22 cellular contexts compared by ENCODE assay signal in the genomic region with DNA sequence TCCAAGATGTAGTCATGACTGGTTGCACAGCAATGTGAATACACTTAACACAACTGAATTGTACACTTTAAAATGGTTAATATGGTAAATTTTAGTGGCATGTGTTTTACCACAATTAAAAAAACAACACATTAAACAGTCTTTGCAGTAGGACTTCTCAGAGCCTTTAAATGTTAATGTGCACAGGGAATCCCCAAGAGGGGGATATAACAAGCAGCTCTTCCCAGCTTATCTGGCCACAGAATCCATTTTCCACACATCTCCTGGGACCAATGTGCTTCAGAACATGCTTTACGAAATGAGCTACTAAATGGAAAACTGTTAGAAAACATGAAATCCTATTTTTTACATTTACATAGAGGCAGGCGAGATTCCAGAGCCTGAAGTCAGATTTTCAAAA.
"Had no signal": no experiment of that assay in that cellular context is flagged by ENCODE, and none has a peak within 500 bp of the region (broad histone marks: within the 10 kb centered on the region; RNA-seq: fewer than 3 reads in every experiment).

No MANE protein-coding gene starts in this region.

- ATAC-seq: WTC11 had no signal

- H3K9me3 ChIP-seq: esophagus squamous epithelium, neutrophil, ovary, prostate gland, stomach, suprapubic skin, tibial nerve had no signal

- H3K4me3 Mint-ChIP-seq: activated naive CD8-positive, alpha-beta T cell treated with anti-CD3 and anti-CD28 coated beads, Interleukin-2, amount 10 ng/mL, durations not matched to agents 7 days and 5 days; activated T-helper 1 cell treated with anti-CD3 and anti-CD28 coated beads, Interleukin-12 subunit alpha, Interleukin-12 subunit beta, Interleukin-2, Interleukin-4 antibody, amounts not matched to agents 30 ng/mL and 10 ng/mL and 1 ng/mL, durations not matched to agents 14 hours and 24 hours and 36 hours; memory B cell; nephron; WTC11 had no signal

- H3K4me3 ChIP-seq: coronary artery, esophagus squamous epithelium, hepatocyte, ovary, prostate gland, stomach, suprapubic skin, tibial nerve had no signal

- H3K27me3 Mint-ChIP-seq: activated naive CD8-positive, alpha-beta T cell treated with anti-CD3 and anti-CD28 coated beads, Interleukin-2, amount 10 ng/mL, durations not matched to agents 7 days and 5 days; memory B cell had no signal

- H3K27ac ChIP-seq: coronary artery, esophagus squamous epithelium, hepatocyte, neutrophil, ovary, prostate gland, stomach, suprapubic skin had no signal

- H3K27me3 ChIP-seq: esophagus squamous epithelium, hepatocyte, neutrophil, ovary, stomach, suprapubic skin, tibial nerve had no signal

- H3K36me3 Mint-ChIP-seq: WTC11 had no signal

- H3K9me3 Mint-ChIP-seq: activated naive CD8-positive, alpha-beta T cell treated with anti-CD3 and anti-CD28 coated beads, Interleukin-2, amount 10 ng/mL, durations not matched to agents 7 days and 5 days; activated T-helper 1 cell treated with anti-CD3 and anti-CD28 coated beads, Interleukin-12 subunit alpha, Interleukin-12 subunit beta, Interleukin-2, Interleukin-4 antibody, amounts not matched to agents 30 ng/mL and 10 ng/mL and 1 ng/mL, durations not matched to agents 14 hours and 24 hours and 36 hours; memory B cell; nephron; WTC11 had no signal

- H3K4me1 Mint-ChIP-seq: WTC11 had no signal

- H3K27ac Mint-ChIP-seq: memory B cell, nephron, WTC11 had no signal

- H3K36me3 ChIP-seq: esophagus squamous epithelium, neutrophil, ovary, prostate gland, stomach, suprapubic skin, tibial nerve had no signal

- H3K4me1 ChIP-seq: prostate gland had no signal

- DNase-seq: activated CD4-positive, alpha-beta T cell treated with anti-CD3 and anti-CD28 coated beads, Interleukin-2, amount 50 U/mL, for 48 hours; activated gamma-delta T cell; activated naive CD8-positive, alpha-beta T cell treated with anti-CD3 and anti-CD28 coated beads, Interleukin-2, amount 10 ng/mL, durations not matched to agents 7 days and 5 days; amygdala; cerebellar nuclear complex; esophagus squamous epithelium; ovary; stimulated activated CD4-positive, alpha-beta T cell treated with anti-CD3 and anti-CD28 coated beads, Interleukin-12 subunit alpha, Interleukin-12 subunit beta, amount 100 ng/mL, for 4 hours; stimulated activated CD4-positive, alpha-beta T cell treated with anti-CD3 and anti-CD28 coated beads, Interleukin-1b, Interleukin-23, amount 100 ng/mL, for 48 hours; stomach; T-helper 1 cell; T-helper 9 cell had no signal
